12 cellular contexts compared by ENCODE assay signal in genomic region chr15:57477736-57478522, GRCh38.
DNase-seq lines count a peak whose midpoint lies in the region; ATAC-seq and TF ChIP-seq lines count a peak whose summit lies in the region.
"Had no signal": no experiment of that assay in that cellular context is flagged by ENCODE, and none has a peak within 500 bp of the region (broad histone marks: within the 10 kb centered on the region; RNA-seq: fewer than 3 reads in every experiment).

No MANE protein-coding gene starts in this region.

- no peak overlapping the region for H4K91ac ChIP-seq in mesenchymal stem cell (ENCODE audit: low read length)

- peak; percentile 58 for DNase-seq in Calu3
- no peak for DNase-seq in ascending aorta (ENCODE audit: low spot score in 2 of 2)
- no peak for DNase-seq in mesenchymal stem cell
- DNase-seq in DMS153 (lab: John Stamatoyannopoulos, UW), result no peak
- DNase-seq in NCI-H1092 treated with DMSO at 0.1 percent for 48 hours (lab: John Stamatoyannopoulos, UW), result no peak
- no peak for DNase-seq in KG1 (lab: John Stamatoyannopoulos, UW)
- DNase-seq: caudate nucleus; GM23248; NCI-H2029; stimulated activated CD4-positive, alpha-beta T cell treated with anti-CD3 and anti-CD28 coated beads, Interleukin-12 subunit alpha, Interleukin-12 subunit beta, amount 100 ng/mL, for 4 hours had no signal

- H2AFZ ChIP-seq in mesenchymal stem cell (ENCODE audit: low read depth, low read length), result no peak overlapping the region

- ATAC-seq in GM21786 (IDR thresholded peaks at IDR 0.05; ENCODE audit: unreplicated experiment) (peak; percentile 74), GM21390 (IDR thresholded peaks at IDR 0.05; ENCODE audit: unreplicated experiment) (no peak)

- no peak overlapping the region for H2BK12ac ChIP-seq in mesenchymal stem cell (ENCODE audit: low read length in 2 of 2)

- H3K27me3 ChIP-seq in ascending aorta (no peaks in the 10 kb centered on the region), mesenchymal stem cell (ENCODE audit: control insufficient read depth in 1 of 2, insufficient read depth in 1 of 2, low read length in 2 of 2) (no peaks in the 10 kb centered on the region)

- H3K79me1 ChIP-seq in mesenchymal stem cell (replicated peaks; ENCODE audit: low read length, poor library complexity, severe bottlenecking), result peaks cover 5% of the 10 kb centered on the region

- no peak overlapping the region for H3K4ac ChIP-seq in mesenchymal stem cell (ENCODE audit: low read depth in 1 of 2, low read length in 2 of 2)

- no peak overlapping the region for H3K4me2 ChIP-seq in mesenchymal stem cell (ENCODE audit: low read length, poor library complexity, severe bottlenecking)

- H2BK15ac ChIP-seq in mesenchymal stem cell (ENCODE audit: low read depth, poor library complexity, severe bottlenecking), result no peak overlapping the region

- peaks cover 57% of the 10 kb centered on the region for H3K4me1 Mint-ChIP-seq in Calu3 (ENCODE audit: low read depth, unreplicated experiment)

- CTCF ChIA-PET in Calu3 (lab: Charles Lee), result interaction anchor here (0.7 to 1.5 kb wide), 2 partner anchors 42 to 50 kb away, joined by 3 to 5 read pairs; no protein-coding TSS in a partner anchor

- peak overlapping the region in 1 of 2 experiments; percentile 58 for H3K14ac ChIP-seq in mesenchymal stem cell (ENCODE audit: low read length in 2 of 2)

- H2AK5ac ChIP-seq in mesenchymal stem cell (ENCODE audit: low read length, severe bottlenecking), result peak overlapping the region; percentile 63

- H3K4me3 ChIP-seq in ascending aorta, result no peak overlapping the region
- no peak overlapping the region for H3K4me3 ChIP-seq in mesenchymal stem cell (ENCODE audit: insufficient read depth in 1 of 2, low read depth in 1 of 2, low read length in 2 of 2)
- H3K4me3 ChIP-seq: GM23248 had no signal

- H3K4me1 ChIP-seq in ascending aorta (peaks cover 0 to 9% of the 10 kb centered on the region in 2 donors), mesenchymal stem cell (ENCODE audit: control insufficient read depth, insufficient read depth, low read depth, low read length) (peaks cover 28% of the 10 kb centered on the region)

- H3K9me3 ChIP-seq in ascending aorta (no peaks in the 10 kb centered on the region), mesenchymal stem cell (ENCODE audit: control insufficient read depth, low read length) (no peaks in the 10 kb centered on the region)

- peak overlapping the region; percentile 4 to 55 for H3K18ac ChIP-seq in mesenchymal stem cell (ENCODE audit: low read depth in 1 of 2, low read length in 2 of 2)

- no peaks in the 10 kb centered on the region for H3K9me3 Mint-ChIP-seq in Calu3 (ENCODE audit: low read depth, unreplicated experiment)

- no peak overlapping the region for H4K8ac ChIP-seq in mesenchymal stem cell (ENCODE audit: low read length)

- 46% methylated on average over 9 of the region's 9 CpGs for WGBS in mesenchymal stem cell

- H3K27ac Mint-ChIP-seq in Calu3 (ENCODE audit: unreplicated experiment), result peak overlapping the region; percentile 52

- H3K36me3 ChIP-seq in ascending aorta (no peaks in the 10 kb centered on the region), mesenchymal stem cell (ENCODE audit: control insufficient read depth in 1 of 2, insufficient read depth in 2 of 2, low read depth in 1 of 2, low read length in 2 of 2) (peaks cover 0 to 12% of the 10 kb centered on the region in 2 experiments)

- no peak overlapping the region for H3K23ac ChIP-seq in mesenchymal stem cell (ENCODE audit: low read length in 2 of 2)

- H3K4me3 Mint-ChIP-seq in Calu3 (ENCODE audit: low read depth, unreplicated experiment), result no peak overlapping the region

- intact Hi-C loops in Calu3 (cut with micrococcal nuclease; ENCODE audit: unreplicated experiment), result no loop called here
- intact Hi-C loops in ascending aorta (cut with DNase I), result no loop called here

- H3K27ac ChIP-seq in ascending aorta (peak overlapping the region; percentile 51 to 65), mesenchymal stem cell (ENCODE audit: low read length, poor library complexity, severe bottlenecking) (peak overlapping the region; percentile 98)

- BruUV-seq in Calu3 (replicated peaks; lab: Mats Ljungman, UMichigan), result no TSS peak

- H3K27me3 Mint-ChIP-seq in Calu3 (ENCODE audit: unreplicated experiment), result no peaks in the 10 kb centered on the region

- no peak overlapping the region for H3K9ac ChIP-seq in mesenchymal stem cell (ENCODE audit: low read length)
- H3K9ac ChIP-seq: GM23248 had no signal

- peaks cover 6% of the 10 kb centered on the region for H3K36me3 Mint-ChIP-seq in Calu3 (ENCODE audit: insufficient read depth, unreplicated experiment)

- H2BK5ac ChIP-seq in mesenchymal stem cell (ENCODE audit: low read depth, low read length, poor library complexity, severe bottlenecking), result peak overlapping the region; percentile 9

- no peak for TF ChIP-seq CTCF in Calu3 (IDR thresholded peaks at IDR 0.05; ENCODE audit: unreplicated experiment)
- no peak for TF ChIP-seq CTCF in ascending aorta (IDR thresholded peaks at IDR 0.05)

- H2BK120ac ChIP-seq in mesenchymal stem cell (ENCODE audit: low read depth, low read length), result no peak overlapping the region
